8 cellular contexts compared by ENCODE assay signal in the genomic region with DNA sequence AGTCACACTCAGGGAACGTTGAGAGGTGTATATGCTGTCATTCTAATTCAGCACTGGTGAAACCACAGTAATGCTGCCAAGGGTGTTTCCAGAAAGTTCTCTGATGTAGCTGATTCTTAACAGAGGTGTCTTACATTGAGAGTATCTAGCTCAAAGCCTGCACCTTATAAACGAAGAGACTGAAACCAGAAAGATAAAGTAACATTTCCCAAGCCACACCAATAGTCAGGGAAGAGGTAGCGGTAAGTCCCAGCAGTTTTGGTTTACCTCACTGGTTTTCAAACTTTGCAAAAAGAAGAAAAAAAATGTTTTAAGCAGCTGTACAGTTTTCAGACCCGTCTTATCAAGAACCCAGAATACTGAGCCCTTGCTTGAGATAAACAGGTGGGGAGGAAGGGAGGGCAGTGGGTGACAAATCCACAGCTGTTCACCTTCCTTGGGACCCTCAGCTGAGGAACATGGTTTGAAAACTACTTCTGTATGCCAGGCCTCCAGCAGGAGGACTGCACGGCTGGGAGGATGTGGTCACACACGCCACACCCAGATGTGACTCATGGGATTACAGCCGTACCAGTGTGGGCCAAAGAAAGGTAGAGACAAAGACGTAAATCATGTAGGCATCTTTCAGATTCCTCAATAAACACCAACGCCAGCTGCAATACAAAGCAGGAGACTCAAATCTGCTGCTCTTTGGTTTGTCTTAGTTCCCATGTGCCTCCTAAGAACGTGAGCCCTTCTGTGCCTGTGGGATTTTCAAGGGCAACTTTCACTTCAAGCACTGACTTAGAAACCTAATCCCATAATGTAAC.
DNase-seq lines count a peak whose midpoint lies in the region; ATAC-seq, FAIRE-seq and TF ChIP-seq lines count a peak whose summit lies in the region.

No MANE protein-coding gene starts in this region.

- intact Hi-C loops in activated B cell treated with CpG ODN at 0.5 μM for 24 hours (cut with micrococcal nuclease), result loop anchor here (1.0 to 10.0 kb wide), 8 partner anchors 13 to 1446 kb away; a partner anchor contains a TSS

- H4K91ac ChIP-seq in neuronal stem cell (ENCODE audit: low read depth, low read length, poor library complexity), result no peak overlapping the region

- H3K4me3 ChIP-seq in GM06990 (replicated peaks; ENCODE audit: low read depth, low read length) (no peak overlapping the region), bronchial epithelial cell (ENCODE audit: low read depth, low read length) (no peak overlapping the region), mesendoderm (ENCODE audit: low read length) (no peak overlapping the region), neuronal stem cell (ENCODE audit: low read length in 2 of 2) (no peak overlapping the region)

- H4K8ac ChIP-seq in mesendoderm (ENCODE audit: low read depth, low read length), result no peak overlapping the region
- H4K8ac ChIP-seq in neuronal stem cell (ENCODE audit: low read depth, low read length), result no peak overlapping the region

- peak overlapping the region; percentile 32 for H3K27ac ChIP-seq in KOPT-K1 (ENCODE audit: low read depth, low read length, poor library complexity, severe bottlenecking)
- H3K27ac ChIP-seq in mesendoderm (ENCODE audit: low read depth, low read length), result no peak overlapping the region
- no peak overlapping the region for H3K27ac ChIP-seq in neuronal stem cell (replicated peaks; ENCODE audit: low read length)

- peak overlapping the region; percentile 94 for H3K27ac Mint-ChIP-seq in activated B cell treated with CpG ODN at 0.5 μM for 24 hours
- peak overlapping the region; percentile 93 for H3K27ac Mint-ChIP-seq in stimulated activated naive B cell treated with anti-CD40 and anti-IgM and Interleukin-4, amounts not matched to agents 10 μg/mL and 1 μg/mL and 100 μg/mL, for 72 hours

- H3K36me3 ChIP-seq in GM06990 (ENCODE audit: control insufficient read depth, insufficient read depth, low read length) (peaks cover 4% of the 10 kb centered on the region; the same call in 1 of the 2 replicates), KOPT-K1 (ENCODE audit: insufficient read depth, low read length) (peaks cover 41% of the 10 kb centered on the region), bronchial epithelial cell (ENCODE audit: control insufficient read depth, insufficient read depth, low read length) (peaks cover 10% of the 10 kb centered on the region), mesendoderm (ENCODE audit: control insufficient read depth, insufficient read depth, low read length) (no peaks in the 10 kb centered on the region), neuronal stem cell (replicated peaks in 1 of 2; ENCODE audit: control insufficient read depth in 2 of 2, insufficient read depth in 2 of 2, low read length in 2 of 2) (peaks cover 0 to 78% of the 10 kb centered on the region in 2 donors)

- no peak overlapping the region for H4K5ac ChIP-seq in mesendoderm (ENCODE audit: low read length)

- no peaks in the 10 kb centered on the region for H3K9me3 Mint-ChIP-seq in activated B cell treated with CpG ODN at 0.5 μM for 24 hours
- no peaks in the 10 kb centered on the region for H3K9me3 Mint-ChIP-seq in stimulated activated naive B cell treated with anti-CD40 and anti-IgM and Interleukin-4, amounts not matched to agents 10 μg/mL and 1 μg/mL and 100 μg/mL, for 72 hours

- FAIRE-seq in bronchial epithelial cell (lab: Jason Lieb, UNC), result peak; percentile 58

- H2BK5ac ChIP-seq in mesendoderm (ENCODE audit: low read length) (no peak overlapping the region), neuronal stem cell (ENCODE audit: low read length) (no peak overlapping the region)

- peak overlapping the region; percentile 56 for H3K4me3 Mint-ChIP-seq in activated B cell treated with CpG ODN at 0.5 μM for 24 hours
- H3K4me3 Mint-ChIP-seq in stimulated activated naive B cell treated with anti-CD40 and anti-IgM and Interleukin-4, amounts not matched to agents 10 μg/mL and 1 μg/mL and 100 μg/mL, for 72 hours, result peak overlapping the region; percentile 58 to 66

- POLR2A ChIA-PET in activated B cell treated with CpG ODN at 0.5 μM for 24 hours (lab: Charles Lee), result interaction anchor here (0.6 to 4.3 kb wide), 19 partner anchors 12 to 1936 kb away, joined by 3 to 62 read pairs (median 4); a partner anchor contains a TSS

- H3K27me3 ChIP-seq in GM06990 (replicated peaks; ENCODE audit: control insufficient read depth, insufficient read depth, low read length), result no peaks in the 10 kb centered on the region
- H3K27me3 ChIP-seq in bronchial epithelial cell (ENCODE audit: control insufficient read depth, insufficient read depth, low read length), result no peaks in the 10 kb centered on the region
- no peaks in the 10 kb centered on the region for H3K27me3 ChIP-seq in mesendoderm (ENCODE audit: insufficient read depth, low read length, poor library complexity)
- no peaks in the 10 kb centered on the region for H3K27me3 ChIP-seq in neuronal stem cell (ENCODE audit: control insufficient read depth in 3 of 3, insufficient read depth in 3 of 3, low read depth in 1 of 3, low read length in 3 of 3)

- WGBS in mesendoderm (ENCODE audit: extremely low coverage, insufficient coverage, low lambda C conversion rate), result no CpG with 5 or more reads among the region's 10 CpGs
- no CpG with 5 or more reads among the region's 10 CpGs for WGBS in neuronal stem cell (ENCODE audit: extremely low coverage in 2 of 2, insufficient read length in 2 of 2, insufficient replicate concordance in 1 of 2), 2 donors

- H3K4ac ChIP-seq in mesendoderm (ENCODE audit: low read depth, low read length) (no peak overlapping the region), neuronal stem cell (ENCODE audit: low read length) (no peak overlapping the region)

- TF ChIP-seq CTCF in GM06990 (IDR thresholded peaks at IDR 0.05; ENCODE audit: insufficient read depth, low read length, poor library complexity, severe bottlenecking), result peak; percentile 14
- no peak for TF ChIP-seq CTCF in activated B cell treated with CpG ODN at 0.5 μM for 24 hours (IDR thresholded peaks at IDR 0.05)
- peak; percentile 26 for TF ChIP-seq CTCF in bronchial epithelial cell (IDR thresholded peaks at IDR 0.05; ENCODE audit: insufficient read depth, low read length, severe bottlenecking)

- no peak overlapping the region for H3K18ac ChIP-seq in mesendoderm (ENCODE audit: low read length)
- no peak overlapping the region for H3K18ac ChIP-seq in neuronal stem cell (ENCODE audit: low read length)

- H3K23ac ChIP-seq in mesendoderm (ENCODE audit: low read length) (no peak overlapping the region), neuronal stem cell (ENCODE audit: low read depth, low read length, poor library complexity) (no peak overlapping the region)

- ATAC-seq in GM21825 (IDR thresholded peaks at IDR 0.05; ENCODE audit: unreplicated experiment) (peak; percentile 81), activated B cell treated with CpG ODN at 0.5 μM for 24 hours (ENCODE audit: low read depth) (peak; percentile 88)
- peak; percentile 90 to 92 for ATAC-seq in stimulated activated naive B cell treated with anti-CD40 and anti-IgM and Interleukin-4, amounts not matched to agents 10 μg/mL and 1 μg/mL and 100 μg/mL, for 72 hours (replicated peaks)

- H3K4me2 ChIP-seq in mesendoderm (ENCODE audit: low read length), result no peak overlapping the region
- H3K4me2 ChIP-seq in neuronal stem cell (ENCODE audit: insufficient read depth, low read length, poor library complexity, severe bottlenecking), result no peak overlapping the region

- no peak overlapping the region for H2AFZ ChIP-seq in neuronal stem cell (ENCODE audit: low read length)

- no peak overlapping the region for H3K56ac ChIP-seq in mesendoderm (ENCODE audit: low read length)

- peaks cover 26% of the 10 kb centered on the region for H3K36me3 Mint-ChIP-seq in activated B cell treated with CpG ODN at 0.5 μM for 24 hours (ENCODE audit: low read depth)
- peaks cover 41 to 58% of the 10 kb centered on the region in 2 donors for H3K36me3 Mint-ChIP-seq in stimulated activated naive B cell treated with anti-CD40 and anti-IgM and Interleukin-4, amounts not matched to agents 10 μg/mL and 1 μg/mL and 100 μg/mL, for 72 hours

- no peak overlapping the region for H3K14ac ChIP-seq in neuronal stem cell (ENCODE audit: low read length)

- no peak overlapping the region for H2AK5ac ChIP-seq in mesendoderm (ENCODE audit: low read length)
- no peak overlapping the region for H2AK5ac ChIP-seq in neuronal stem cell (ENCODE audit: low read depth, low read length)

- peaks cover 52% of the 10 kb centered on the region for H3K4me1 Mint-ChIP-seq in activated B cell treated with CpG ODN at 0.5 μM for 24 hours
- H3K4me1 Mint-ChIP-seq in stimulated activated naive B cell treated with anti-CD40 and anti-IgM and Interleukin-4, amounts not matched to agents 10 μg/mL and 1 μg/mL and 100 μg/mL, for 72 hours, result peaks cover 28 to 41% of the 10 kb centered on the region in 2 donors

- H3K9ac ChIP-seq in mesendoderm (ENCODE audit: low read length) (no peak overlapping the region), neuronal stem cell (ENCODE audit: low read depth, low read length, poor library complexity) (no peak overlapping the region)

- H2BK120ac ChIP-seq in mesendoderm (ENCODE audit: low read depth, low read length) (no peak overlapping the region), neuronal stem cell (ENCODE audit: low read depth, low read length) (no peak overlapping the region)

- H2BK15ac ChIP-seq in mesendoderm (replicated peaks; ENCODE audit: low read depth) (peak overlapping the region; percentile 93), neuronal stem cell (ENCODE audit: low read length) (no peak overlapping the region)

- H2BK12ac ChIP-seq in neuronal stem cell (ENCODE audit: low read length), result no peak overlapping the region

- CTCF ChIA-PET in activated B cell treated with CpG ODN at 0.5 μM for 24 hours (lab: Charles Lee), result interaction anchor here (0.8 to 5.0 kb wide), 29 partner anchors 9 to 305 kb away, joined by 3 to 85 read pairs (median 6); a partner anchor contains a TSS

- H3K27me3 Mint-ChIP-seq in activated B cell treated with CpG ODN at 0.5 μM for 24 hours, result no peaks in the 10 kb centered on the region
- H3K27me3 Mint-ChIP-seq in stimulated activated naive B cell treated with anti-CD40 and anti-IgM and Interleukin-4, amounts not matched to agents 10 μg/mL and 1 μg/mL and 100 μg/mL, for 72 hours, result no peaks in the 10 kb centered on the region

- H3K79me2 ChIP-seq in mesendoderm (ENCODE audit: control insufficient read depth, insufficient read depth, low read length), result no peaks in the 10 kb centered on the region

- no peaks in the 10 kb centered on the region for H3K9me3 ChIP-seq in KOPT-K1 (ENCODE audit: insufficient read depth, low read length, poor library complexity, severe bottlenecking)
- H3K9me3 ChIP-seq in neuronal stem cell (replicated peaks in 1 of 2; ENCODE audit: control insufficient read depth in 2 of 2, insufficient read depth in 1 of 2, low read depth in 1 of 2, low read length in 2 of 2), result no peaks in the 10 kb centered on the region

- peak; percentile 74 for DNase-seq in GM06990 (ENCODE audit: extremely low read depth, insufficient read length)
- DNase-seq in activated B cell treated with CpG ODN at 0.5 μM for 24 hours, result peak; percentile 59
- DNase-seq in bronchial epithelial cell (ENCODE audit: low read depth), result peak; percentile 99
- DNase-seq in mesendoderm, result peak; percentile 30
- DNase-seq in stimulated activated naive B cell treated with anti-CD40 and anti-IgM and Interleukin-4, amounts not matched to agents 10 μg/mL and 1 μg/mL and 100 μg/mL, for 72 hours, result peak; percentile 65
- no peak for DNase-seq in neuronal stem cell (ENCODE audit: low spot score)

- no peaks in the 10 kb centered on the region for H3K79me1 ChIP-seq in mesendoderm (ENCODE audit: low read length)
- no peaks in the 10 kb centered on the region for H3K79me1 ChIP-seq in neuronal stem cell (ENCODE audit: low read depth, low read length)

- no peaks in the 10 kb centered on the region for H3K4me1 ChIP-seq in mesendoderm (ENCODE audit: control insufficient read depth, low read depth, low read length)
- H3K4me1 ChIP-seq in neuronal stem cell (ENCODE audit: control insufficient read depth in 2 of 2, insufficient read depth in 1 of 2, low read depth in 1 of 2, low read length in 2 of 2), result peaks cover 2 to 11% of the 10 kb centered on the region in 2 donors
